8 cellular contexts compared by ENCODE assay signal in genomic region chr10:23094786-23095403, GRCh38. TPM values are rescaled to one million over a fixed set of nuclear protein-coding genes. Genes with fewer than 3 reads are reported as not detected.
DNase-seq lines count a peak whose midpoint lies in the region; ATAC-seq, FAIRE-seq and TF ChIP-seq lines count a peak whose summit lies in the region.

No MANE protein-coding gene starts in this region.

- H3K36me3 Mint-ChIP-seq in brain = peaks cover 19% of the 10 kb centered on the region

- peak overlapping the region; percentile 29 to 94 (median 67) for H3K27ac Mint-ChIP-seq in brain

- peaks cover 42% of the 10 kb centered on the region for H3K4me1 ChIP-seq in left ventricle myocardium inferior
- H3K4me1 ChIP-seq in mesodermal cell (ENCODE audit: control insufficient read depth, insufficient read depth, low read length, poor library complexity, severe bottlenecking) = peaks cover 22% of the 10 kb centered on the region

- H3K27me3 Mint-ChIP-seq in brain = peaks cover 5% of the 10 kb centered on the region

- no peak for ATAC-seq in Right ventricle myocardium inferior
- no peak for ATAC-seq in HG03469 (IDR thresholded peaks at IDR 0.05; ENCODE audit: unreplicated experiment)
- no peak for ATAC-seq in HG03025 (IDR thresholded peaks at IDR 0.05; ENCODE audit: low FRiP score, unreplicated experiment)

- intact Hi-C loops in left ventricle myocardium inferior (cut with micrococcal nuclease) = no loop called here
- intact Hi-C loops in Right ventricle myocardium inferior (cut with DNase I) = no loop called here

- H3K27ac ChIP-seq in left ventricle myocardium inferior (replicated peaks) (peak overlapping the region; percentile 97), mesodermal cell (ENCODE audit: low read depth, low read length, severe bottlenecking) (no peak overlapping the region)

- TF ChIP-seq CTCF in left ventricle myocardium inferior (IDR thresholded peaks at IDR 0.05; ENCODE audit: borderline replicate concordance) (no peak), brain (conservative IDR thresholded peaks at IDR 0.05) (no peak)

- WGBS in mesodermal cell (ENCODE audit: insufficient coverage in 2 of 2), 2 experiments = 84 to 87% methylated on average over 6 of the region's 8 CpGs

- no peaks in the 10 kb centered on the region for H3K27me3 ChIP-seq in left ventricle myocardium inferior (ENCODE audit: low read depth)

- peaks cover 29% of the 10 kb centered on the region for H3K9me3 ChIP-seq in left ventricle myocardium inferior (replicated peaks)
- H3K9me3 ChIP-seq in mesodermal cell (ENCODE audit: control insufficient read depth, low read length) = peaks cover 8% of the 10 kb centered on the region

- H3K36me3 ChIP-seq in left ventricle myocardium inferior (no peaks in the 10 kb centered on the region), mesodermal cell (ENCODE audit: control insufficient read depth, insufficient read depth, low read length) (no peaks in the 10 kb centered on the region)

- H3K4me3 ChIP-seq in left ventricle myocardium inferior (peak overlapping the region; percentile 91), mesodermal cell (ENCODE audit: extremely low read depth, insufficient read depth, low read length, poor library complexity, severe bottlenecking) (peak overlapping the region; percentile 77)

- peaks cover 10 to 17% (median 14%) of the 10 kb centered on the region in 5 experiments for H3K9me3 Mint-ChIP-seq in brain

- no peak for DNase-seq in left ventricle myocardium inferior
- no peak for DNase-seq in Right ventricle myocardium inferior (ENCODE audit: missing footprints)
- DNase-seq in urothelium cell line (ENCODE audit: low spot score) = no peak
- no peak for DNase-seq in SIG-M5 treated with dmso at 0.1 percent for 504 hours (lab: John Stamatoyannopoulos, UW; ENCODE audit: unreplicated experiment)

- H3K4me1 Mint-ChIP-seq in brain = peaks cover 33% of the 10 kb centered on the region

- peak overlapping the region; percentile 71 to 98 (median 80) for H3K4me3 Mint-ChIP-seq in brain

- FAIRE-seq in urothelium cell line (lab: Jason Lieb, UNC) = peak; percentile 23

RNA-seq across cellular contexts. Expression of gene MSRB2, which starts 0.5 kb away (rescaled TPM):
- total RNA-seq in left ventricle myocardium inferior (146 TPM), Right ventricle myocardium inferior (171 TPM)
- 33.4 TPM for polyA plus RNA-seq in brain (ENCODE audit: insufficient read depth, low read depth, low replicate concordance)
- 47.9 TPM for polyA plus RNA-seq in mesodermal cell (2013, experiment 1 of 2)
- polyA plus RNA-seq in mesodermal cell (2013, experiment 2 of 2) = 42.0 TPM
